9 cellular contexts compared by ENCODE assay signal in the genomic region with DNA sequence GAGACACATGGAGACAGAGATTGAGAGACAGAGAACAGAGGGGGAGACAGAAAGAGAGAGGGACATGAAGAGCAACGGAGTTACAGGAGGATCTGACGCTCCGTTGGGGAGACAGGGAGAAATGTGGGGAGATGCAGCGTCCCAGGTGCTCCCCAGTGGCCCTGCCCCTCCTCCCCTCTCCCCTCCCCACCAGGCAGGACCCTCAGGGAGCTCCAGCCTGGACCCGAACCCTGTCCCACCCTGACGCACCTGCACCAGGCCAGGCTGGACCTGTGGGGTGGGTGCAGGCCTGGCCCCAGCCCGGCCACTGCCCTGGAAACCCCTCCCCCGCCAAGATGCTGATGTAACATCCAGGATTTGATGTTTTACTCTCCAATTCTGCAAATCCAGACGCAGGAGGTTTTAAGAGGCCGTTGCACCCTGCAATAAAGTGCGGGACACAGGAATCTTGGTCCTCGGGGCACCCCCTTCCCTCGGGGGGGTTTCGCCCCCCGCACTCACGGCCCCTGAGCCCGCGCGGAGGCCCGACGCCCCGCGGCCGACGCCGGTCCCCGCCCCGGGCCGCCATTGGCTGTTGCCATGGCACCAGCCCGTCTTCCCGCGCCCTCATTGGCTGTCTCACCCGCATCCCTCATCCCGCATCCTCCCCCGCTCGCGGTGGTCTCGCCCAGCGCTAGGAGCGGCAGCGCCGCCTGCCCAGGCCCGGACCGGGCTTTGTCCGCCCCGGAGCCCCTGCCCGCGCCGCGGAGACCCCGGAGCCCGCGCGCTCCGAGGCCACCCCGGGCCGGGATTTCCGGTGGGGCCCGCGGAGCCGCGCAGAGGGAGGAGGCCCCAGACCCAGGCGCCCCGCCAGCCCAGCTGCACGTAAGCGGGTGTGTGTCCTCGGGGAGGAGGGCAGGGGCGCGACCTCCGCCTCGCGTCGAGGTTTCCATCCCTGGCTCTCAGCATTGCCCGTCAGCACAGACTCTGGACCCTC. TPM values are rescaled to one million over a fixed set of nuclear protein-coding genes. Genes with fewer than 3 reads are reported as not detected.
A peak's percentile ranks its signal among the peaks of the same experiment; 100 is the strongest.
DNase-seq lines count a peak whose midpoint lies in the region; ATAC-seq and TF ChIP-seq lines count a peak whose summit lies in the region.
"Had no signal": no experiment of that assay in that cellular context is flagged by ENCODE, and none has a peak within 500 bp of the region (broad histone marks: within the 10 kb centered on the region; RNA-seq: fewer than 3 reads in every experiment).

A gene with protein sequence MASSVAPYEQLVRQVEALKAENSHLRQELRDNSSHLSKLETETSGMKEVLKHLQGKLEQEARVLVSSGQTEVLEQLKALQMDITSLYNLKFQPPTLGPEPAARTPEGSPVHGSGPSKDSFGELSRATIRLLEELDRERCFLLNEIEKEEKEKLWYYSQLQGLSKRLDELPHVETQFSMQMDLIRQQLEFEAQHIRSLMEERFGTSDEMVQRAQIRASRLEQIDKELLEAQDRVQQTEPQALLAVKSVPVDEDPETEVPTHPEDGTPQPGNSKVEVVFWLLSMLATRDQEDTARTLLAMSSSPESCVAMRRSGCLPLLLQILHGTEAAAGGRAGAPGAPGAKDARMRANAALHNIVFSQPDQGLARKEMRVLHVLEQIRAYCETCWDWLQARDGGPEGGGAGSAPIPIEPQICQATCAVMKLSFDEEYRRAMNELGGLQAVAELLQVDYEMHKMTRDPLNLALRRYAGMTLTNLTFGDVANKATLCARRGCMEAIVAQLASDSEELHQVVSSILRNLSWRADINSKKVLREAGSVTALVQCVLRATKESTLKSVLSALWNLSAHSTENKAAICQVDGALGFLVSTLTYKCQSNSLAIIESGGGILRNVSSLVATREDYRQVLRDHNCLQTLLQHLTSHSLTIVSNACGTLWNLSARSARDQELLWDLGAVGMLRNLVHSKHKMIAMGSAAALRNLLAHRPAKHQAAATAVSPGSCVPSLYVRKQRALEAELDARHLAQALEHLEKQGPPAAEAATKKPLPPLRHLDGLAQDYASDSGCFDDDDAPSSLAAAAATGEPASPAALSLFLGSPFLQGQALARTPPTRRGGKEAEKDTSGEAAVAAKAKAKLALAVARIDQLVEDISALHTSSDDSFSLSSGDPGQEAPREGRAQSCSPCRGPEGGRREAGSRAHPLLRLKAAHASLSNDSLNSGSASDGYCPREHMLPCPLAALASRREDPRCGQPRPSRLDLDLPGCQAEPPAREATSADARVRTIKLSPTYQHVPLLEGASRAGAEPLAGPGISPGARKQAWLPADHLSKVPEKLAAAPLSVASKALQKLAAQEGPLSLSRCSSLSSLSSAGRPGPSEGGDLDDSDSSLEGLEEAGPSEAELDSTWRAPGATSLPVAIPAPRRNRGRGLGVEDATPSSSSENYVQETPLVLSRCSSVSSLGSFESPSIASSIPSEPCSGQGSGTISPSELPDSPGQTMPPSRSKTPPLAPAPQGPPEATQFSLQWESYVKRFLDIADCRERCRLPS (N-terminal part only) (plus strand): TSS at position 655 of the 976 bp plus-strand sequence. CDS start 2,881 bp downstream, outside the sequence.

- H3K27ac ChIP-seq in 22Rv1 (peak within 1 kb of the TSS; percentile 43), SK-N-SH (ENCODE audit: low read depth in 2 of 2, low read length in 1 of 2) (peak within 1 kb of the TSS in 1 of 2 experiments; percentile 86; a peak in 2 of 4 replicates), gastroesophageal sphincter (no peak within 1 kb of the TSS)
- H3K27ac ChIP-seq: SK-N-MC had no signal

- TF ChIP-seq CTCF in 22Rv1 (IDR thresholded peaks at IDR 0.05) (no peak), SK-N-SH (IDR thresholded peaks at IDR 0.05) (no peak), gastroesophageal sphincter (IDR thresholded peaks at IDR 0.05) (no peak)

- no peak for TF ChIP-seq RAD21 in SK-N-SH (IDR thresholded peaks at IDR 0.05; ENCODE audit: low read length)

- H3K4me3 ChIP-seq in SK-N-SH (ENCODE audit: low read depth in 2 of 2, low read length in 1 of 2) (peak within 1 kb of the TSS; percentile 60 to 62), gastroesophageal sphincter (no peak within 1 kb of the TSS)
- H3K4me3 ChIP-seq: SK-N-MC had no signal

- ATAC-seq in GM18867 (IDR thresholded peaks at IDR 0.05; ENCODE audit: unreplicated experiment) (no peak), gastroesophageal sphincter (no peak)

- 11% methylated on average over 13 of the region's 74 CpGs for WGBS in SK-N-SH (ENCODE audit: low lambda C conversion rate)
- whole genome bisulfite sequencing in gastroesophageal sphincter (ENCODE audit: low coverage in 1 of 2), 2 donors = 0 to 22% methylated on average over 3 to 10 of the region's 74 CpGs

- no peak for TF ChIP-seq POLR2A in gastroesophageal sphincter (IDR thresholded peaks at IDR 0.05)

- peaks cover 26% of the 10 kb centered on the region for H4K20me1 ChIP-seq in SK-N-SH (ENCODE audit: insufficient read depth)

- H3K4me2 ChIP-seq in SK-N-SH = peak within 1 kb of the TSS; percentile 80

- TF ChIP-seq EP300 in SK-N-SH (IDR thresholded peaks at IDR 0.05; ENCODE audit: borderline replicate concordance in 1 of 2, low read depth in 1 of 2, low read length in 1 of 2) = peak in 1 of 2 experiments; percentile 48; a peak in 1 of 4 replicates
- TF ChIP-seq EP300 in gastroesophageal sphincter (IDR thresholded peaks at IDR 0.05) = no peak

- H3K36me3 ChIP-seq in SK-N-SH (replicated peaks in 1 of 2; ENCODE audit: control insufficient read depth in 1 of 2, insufficient read depth in 2 of 2, low read length in 1 of 2) = no peaks in the 10 kb centered on the region
- H3K36me3 ChIP-seq in gastroesophageal sphincter = no peaks in the 10 kb centered on the region

- H3K4me1 ChIP-seq in SK-N-SH (ENCODE audit: control insufficient read depth in 1 of 2, insufficient read depth in 2 of 2, low read depth in 1 of 2, low read length in 1 of 2) (peaks cover 3 to 49% of the 10 kb centered on the region in 2 experiments; a peak in 2 of 4 replicates), gastroesophageal sphincter (peaks cover 0 to 64% (median 29%) of the 10 kb centered on the region in 3 donors)

- H3K27me3 ChIP-seq in SK-N-SH (ENCODE audit: insufficient read depth) = no peaks in the 10 kb centered on the region
- peaks cover 100% of the 10 kb centered on the region for H3K27me3 ChIP-seq in gastroesophageal sphincter

- no peaks in the 10 kb centered on the region for H3K9me2 ChIP-seq in SK-N-SH

- CTCF ChIA-PET in SK-N-SH (lab: Yijun Ruan, JAX) = interaction anchor here (1.2 kb wide), 1 partner anchor 205 kb away, joined by 3 read pairs; no protein-coding TSS in a partner anchor

- H2AFZ ChIP-seq in SK-N-SH (ENCODE audit: low read depth) = peak within 1 kb of the TSS; percentile 83; the same call in 1 of the 2 replicates

- H3K9ac ChIP-seq in SK-N-SH = peak within 1 kb of the TSS; percentile 56

- peak; percentile 69 for DNase-seq in ELF-1 (ENCODE audit: low read depth, low spot score)
- DNase-seq in SK-N-SH = peak; percentile 97
- DNase-seq in hippocampal formation (lab: John Stamatoyannopoulos, UW) = peak; percentile 57 to 72
- no peak for DNase-seq in effector CD8-positive, alpha-beta T cell (lab: John Stamatoyannopoulos, UW)
- DNase-seq in SW 1271 (lab: John Stamatoyannopoulos, UW) = no peak

- H3K79me2 ChIP-seq in SK-N-SH (ENCODE audit: insufficient read depth) = no peaks in the 10 kb centered on the region

- POLR2A ChIA-PET in SK-N-SH (lab: Yijun Ruan, JAX) = interaction anchor here (0.6 to 1.9 kb wide), 3 partner anchors 22 to 181 kb away, joined by 3 to 8 read pairs (median 4); a partner anchor contains a TSS

- H3K9me3 ChIP-seq in SK-N-SH = no peaks in the 10 kb centered on the region
- H3K9me3 ChIP-seq in gastroesophageal sphincter = no peaks in the 10 kb centered on the region

- H3F3A ChIP-seq in SK-N-SH (replicated peaks; ENCODE audit: insufficient read depth) = peaks cover 12% of the 10 kb centered on the region

TF ChIP-seq in SK-N-SH, 30 proteins besides CTCF, POLR2A, EP300 and RAD21 (continues in another document):
- TF ChIP-seq MXI1 (IDR thresholded peaks at IDR 0.05; ENCODE audit: low read depth, low read length) (peak; percentile 60), NRF1 (IDR thresholded peaks at IDR 0.05; ENCODE audit: low read depth, low read length) (no peak), ELF1 (IDR thresholded peaks at IDR 0.05) (no peak), MEF2A (IDR thresholded peaks at IDR 0.05; ENCODE audit: borderline replicate concordance, low read depth) (no peak), TAF1 (IDR thresholded peaks at IDR 0.05; ENCODE audit: borderline replicate concordance, low read depth, low read length) (0 out of 2 replicates have a peak, but pooled peaks have one; percentile 9), TCF12 (IDR thresholded peaks at IDR 0.05) (no peak)
- TF ChIP-seq, protein P1, sequence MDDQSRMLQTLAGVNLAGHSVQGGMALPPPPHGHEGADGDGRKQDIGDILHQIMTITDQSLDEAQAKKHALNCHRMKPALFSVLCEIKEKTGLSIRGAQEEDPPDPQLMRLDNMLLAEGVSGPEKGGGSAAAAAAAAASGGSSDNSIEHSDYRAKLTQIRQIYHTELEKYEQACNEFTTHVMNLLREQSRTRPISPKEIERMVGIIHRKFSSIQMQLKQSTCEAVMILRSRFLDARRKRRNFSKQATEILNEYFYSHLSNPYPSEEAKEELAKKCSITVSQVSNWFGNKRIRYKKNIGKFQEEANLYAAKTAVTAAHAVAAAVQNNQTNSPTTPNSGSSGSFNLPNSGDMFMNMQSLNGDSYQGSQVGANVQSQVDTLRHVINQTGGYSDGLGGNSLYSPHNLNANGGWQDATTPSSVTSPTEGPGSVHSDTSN (IDR thresholded peaks at IDR 0.05) = 0 out of 2 replicates have a peak, but pooled peaks have one; percentile 13

RNA-seq across cellular contexts. Expression of the gene that starts here (rescaled TPM):
- polyA plus RNA-seq in SK-N-SH (2012; rRNA removed) = 1.3 and 1.8 TPM in 2 replicates
- polyA plus RNA-seq in SK-N-SH (2012; cell fraction: cytosol; rRNA removed) = 0.59 and 1.3 TPM in 2 replicates
- 4.1 and 5.2 TPM in 2 replicates for polyA plus RNA-seq in SK-N-SH (2012; cell fraction: nucleus; rRNA removed)
- total RNA-seq in gastroesophageal sphincter = 1 to 10 TPM in 1 of 4 donors, under 1 TPM in 3; 0.02 to 1.2 (median 0.35) TPM

Comparison
In these comparisons a context has a peak if more than half of its experiments do, and no peak if none do; other contexts are left out.
1. DNase-seq: peak in ELF-1 (single experiment), SK-N-SH (single experiment) and hippocampal formation (2 of 2); none in effector CD8-positive, alpha-beta T cell (single experiment) and SW 1271 (0 of 2).
2. H3K4me3 ChIP-seq: peak in SK-N-SH (2 of 2); none in gastroesophageal sphincter (0 of 2).